24 cellular contexts compared by ENCODE assay signal in the genomic region with DNA sequence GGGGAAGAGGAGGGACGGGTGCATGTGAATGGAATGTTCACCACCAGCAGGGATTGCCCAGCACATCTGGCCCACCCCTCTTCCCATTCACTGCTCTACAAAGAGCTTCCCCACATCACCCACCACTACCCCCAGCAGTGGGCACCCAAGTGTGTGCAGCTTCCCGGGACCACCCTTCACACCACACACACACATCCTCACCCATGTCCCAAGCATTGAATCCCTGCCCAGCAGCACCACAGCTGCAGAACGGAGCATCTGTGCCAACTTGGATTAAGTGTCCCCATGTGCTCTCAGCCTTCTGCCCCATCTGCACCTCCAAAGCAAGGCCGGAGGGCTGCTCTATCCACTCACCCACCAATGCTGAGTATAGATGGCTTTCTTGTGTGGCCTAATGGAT.
DNase-seq lines count a peak whose midpoint lies in the region; ATAC-seq, FAIRE-seq and TF ChIP-seq lines count a peak whose summit lies in the region.
"Had no signal": no experiment of that assay in that cellular context is flagged by ENCODE, and none has a peak within 500 bp of the region (broad histone marks: within the 10 kb centered on the region; RNA-seq: fewer than 3 reads in every experiment).

No MANE protein-coding gene starts in this region.

- no peaks in the 10 kb centered on the region for H3K79me1 ChIP-seq in mesenchymal stem cell (replicated peaks; ENCODE audit: low read length, poor library complexity, severe bottlenecking)

- no peak overlapping the region for H4K8ac ChIP-seq in mesenchymal stem cell (ENCODE audit: low read length)

- TF ChIP-seq EP300 in sigmoid colon (IDR thresholded peaks at IDR 0.05) = no peak

- 100% methylated on average over 2 of the region's 4 CpGs for WGBS in mesenchymal stem cell
- 90 to 92% methylated on average over 4 of the region's 4 CpGs for WGBS in sigmoid colon, 2 donors

- no peak overlapping the region for H2BK5ac ChIP-seq in mesenchymal stem cell (ENCODE audit: low read depth, low read length, poor library complexity, severe bottlenecking)

- no peak overlapping the region for H3K18ac ChIP-seq in mesenchymal stem cell (ENCODE audit: low read depth in 1 of 2, low read length in 2 of 2)

- no peak overlapping the region for H3K9ac ChIP-seq in mesenchymal stem cell (ENCODE audit: low read length)
- H3K9ac ChIP-seq: BLaER1 treated with 17β-estradiol and CSF1 and Interleukin-3, amounts not matched to agents 10 nM and 100 nM; GM23248 had no signal

- H3K9me3 ChIP-seq in mesenchymal stem cell (ENCODE audit: control insufficient read depth, low read length) (no peaks in the 10 kb centered on the region), sigmoid colon (no peaks in the 10 kb centered on the region)
- H3K9me3 ChIP-seq: Caco-2, HAP-1, Peyer's patch had no signal

- H2AFZ ChIP-seq in mesenchymal stem cell (ENCODE audit: low read depth, low read length) = no peak overlapping the region
- H2AFZ ChIP-seq: GM23248 had no signal

- peak overlapping the region in 1 of 2 experiments; percentile 66 for H2BK12ac ChIP-seq in mesenchymal stem cell (ENCODE audit: low read length in 2 of 2)

- FAIRE-seq in frontal cortex (lab: Jason Lieb, UNC) = no peak
- FAIRE-seq: GM12891, HepG2 had no signal

- no peak for TF ChIP-seq CTCF in sigmoid colon (IDR thresholded peaks at IDR 0.05)

- H3K4me1 ChIP-seq in mesenchymal stem cell (ENCODE audit: control insufficient read depth, insufficient read depth, low read depth, low read length) (no peaks in the 10 kb centered on the region), sigmoid colon (no peaks in the 10 kb centered on the region)
- H3K4me1 ChIP-seq: Caco-2, HAP-1, Peyer's patch had no signal

- no peak overlapping the region for H3K23ac ChIP-seq in mesenchymal stem cell (ENCODE audit: low read length in 2 of 2)

- no peaks in the 10 kb centered on the region for H3K36me3 ChIP-seq in mesenchymal stem cell (ENCODE audit: control insufficient read depth in 1 of 2, insufficient read depth in 2 of 2, low read depth in 1 of 2, low read length in 2 of 2)
- no peaks in the 10 kb centered on the region for H3K36me3 ChIP-seq in sigmoid colon
- H3K36me3 ChIP-seq: BLaER1 treated with 17β-estradiol and CSF1 and Interleukin-3, amounts not matched to agents 10 nM and 100 nM; HAP-1; Peyer's patch had no signal

- no peak overlapping the region for H3K4me2 ChIP-seq in mesenchymal stem cell (ENCODE audit: low read length, poor library complexity, severe bottlenecking)

- no peak overlapping the region for H3K4me3 ChIP-seq in mesenchymal stem cell (ENCODE audit: insufficient read depth in 1 of 2, low read depth in 1 of 2, low read length in 2 of 2)
- no peak overlapping the region for H3K4me3 ChIP-seq in sigmoid colon
- H3K4me3 ChIP-seq: BLaER1 treated with 17β-estradiol and CSF1 and Interleukin-3, amounts not matched to agents 10 nM and 100 nM; GM23248; HAP-1; Peyer's patch had no signal

- no peak overlapping the region for H2AK5ac ChIP-seq in mesenchymal stem cell (ENCODE audit: low read length, severe bottlenecking)

- intact Hi-C loops in sigmoid colon (cut with DNase I) = no loop called here

- no peak overlapping the region for H3K27ac ChIP-seq in mesenchymal stem cell (ENCODE audit: low read length, poor library complexity, severe bottlenecking)
- H3K27ac ChIP-seq in sigmoid colon = no peak overlapping the region
- H3K27ac ChIP-seq: 22Rv1; BLaER1 treated with 17β-estradiol and CSF1 and Interleukin-3, amounts not matched to agents 10 nM and 100 nM; GM23248; Peyer's patch had no signal

- H2BK15ac ChIP-seq in mesenchymal stem cell (ENCODE audit: low read depth, poor library complexity, severe bottlenecking) = no peak overlapping the region

- no peak for TF ChIP-seq POLR2A in sigmoid colon (IDR thresholded peaks at IDR 0.05)

- no peak overlapping the region for H3K14ac ChIP-seq in mesenchymal stem cell (ENCODE audit: low read length in 2 of 2)

- no peak overlapping the region for H3K4ac ChIP-seq in mesenchymal stem cell (ENCODE audit: low read depth in 1 of 2, low read length in 2 of 2)

- peak; percentile 32 for DNase-seq in DMS 273 (lab: John Stamatoyannopoulos, UW; ENCODE audit: unreplicated experiment)
- DNase-seq in DMS 273 treated with DMSO at 0.1 percent for 48 hours (lab: John Stamatoyannopoulos, UW) = no peak
- DNase-seq in NCI-H524 treated with DMSO at 0.1 percent for 48 hours (lab: John Stamatoyannopoulos, UW) = peak; percentile 80
- DNase-seq in mesenchymal stem cell = no peak
- peak; percentile 33 for DNase-seq in sigmoid colon
- DNase-seq in frontal cortex (ENCODE audit: low spot score in 2 of 2) = no peak
- DNase-seq: Caco-2; CD4-positive, alpha-beta memory T cell; DMS153; GM23248; KBM-7; NCI-H1092 treated with DMSO at 0.1 percent for 48 hours; NCI-H1436 treated with DMSO at 0.1 percent for 48 hours; NCI-H2029; NCI-H2227 treated with DMSO at 0.1 percent for 48 hours; NCI-H510A; Peyer's patch had no signal

- ATAC-seq in GM18498 (IDR thresholded peaks at IDR 0.05; ENCODE audit: unreplicated experiment) (no peak), GM19397 (IDR thresholded peaks at IDR 0.05; ENCODE audit: unreplicated experiment) (no peak)
- ATAC-seq: HepG2 had no signal

- H3K27me3 ChIP-seq in mesenchymal stem cell (ENCODE audit: control insufficient read depth in 1 of 2, insufficient read depth in 1 of 2, low read length in 2 of 2) = no peaks in the 10 kb centered on the region
- no peaks in the 10 kb centered on the region for H3K27me3 ChIP-seq in sigmoid colon
- H3K27me3 ChIP-seq: BLaER1 treated with 17β-estradiol and CSF1 and Interleukin-3, amounts not matched to agents 10 nM and 100 nM; Peyer's patch had no signal

- peak overlapping the region; percentile 25 for H4K91ac ChIP-seq in mesenchymal stem cell (ENCODE audit: low read length)

- H2BK120ac ChIP-seq in mesenchymal stem cell (ENCODE audit: low read depth, low read length) = no peak overlapping the region

Comparison
In these comparisons a context has a peak if more than half of its experiments do, and no peak if none do; other contexts are left out.
1. DNase-seq: peak in DMS 273 (single experiment), NCI-H524 treated with DMSO at 0.1 percent for 48 hours (single experiment) and sigmoid colon (single experiment); none in DMS 273 treated with DMSO at 0.1 percent for 48 hours (single experiment), mesenchymal stem cell (single experiment) and frontal cortex (0 of 2).